Comparison of ENCODE assay signal across 21 cellular contexts in genomic region chr1:215748431-215748830, GRCh38.
"Had no signal": no experiment of that assay in that cellular context is flagged by ENCODE, and none has a peak within 500 bp of the region (broad histone marks: within the 10 kb centered on the region; RNA-seq: fewer than 3 reads in every experiment).

No MANE protein-coding gene starts in this region.

- H2AFZ ChIP-seq: hepatocyte, neural progenitor cell, parathyroid adenoma had no signal

- H3K27ac ChIP-seq: foreskin keratinocyte, gastroesophageal sphincter, heart left ventricle, hepatocyte, left lung, neural progenitor cell, parathyroid adenoma, right lobe of liver, thoracic aorta, tibial nerve, upper lobe of left lung had no signal

- H3K36me3 ChIP-seq: gastroesophageal sphincter, heart left ventricle, left lung, neural progenitor cell, right lobe of liver, thoracic aorta, tibial nerve, upper lobe of left lung had no signal

- H3K79me2 ChIP-seq: hepatocyte, parathyroid adenoma had no signal

- H3K4me2 ChIP-seq: hepatocyte, neural progenitor cell had no signal

- DNase-seq: cortex of kidney; effector CD4-positive, alpha-beta T cell; foreskin keratinocyte; heart left ventricle; left cardiac atrium; left lung; mesenchymal stem cell; mucosa of descending colon; naive B cell; right lobe of liver; stimulated activated CD4-positive, alpha-beta T cell treated with anti-CD3 and anti-CD28 coated beads, Interleukin-2, amount 100 ng/mL, for 24 hours; stimulated activated CD4-positive, alpha-beta T cell treated with anti-CD3 and anti-CD28 coated beads, Interleukin-4, amount 100 ng/mL, for 24 hours; upper lobe of left lung had no signal

- ATAC-seq: gastroesophageal sphincter; heart left ventricle; left cardiac atrium; left lung; mucosa of descending colon; natural killer cell treated with Interleukin-12 subunit alpha and Interleukin-12 subunit beta and Interleukin-15 and Interleukin-18, amount 100 ng/mL, for 72 hours; right lobe of liver; stimulated activated effector memory CD8-positive, alpha-beta T cell treated with anti-CD3 and anti-CD28 coated beads, Interleukin-12 subunit alpha, Interleukin-12 subunit beta, amount 100 ng/mL, for 72 hours had no signal

- H3K27me3 ChIP-seq: foreskin keratinocyte, gastroesophageal sphincter, heart left ventricle, hepatocyte, left lung, neural progenitor cell, right lobe of liver, tibial nerve, upper lobe of left lung had no signal

- H3K4me1 ChIP-seq: gastroesophageal sphincter, heart left ventricle, left lung, neural progenitor cell, parathyroid adenoma, right lobe of liver, tibial nerve, upper lobe of left lung had no signal

- H3K9ac ChIP-seq: neural progenitor cell, parathyroid adenoma had no signal

- H3K9me3 ChIP-seq: gastroesophageal sphincter, heart left ventricle, mucosa of descending colon, right lobe of liver, thoracic aorta, tibial nerve, upper lobe of left lung had no signal

- H3K4me3 ChIP-seq: gastroesophageal sphincter, heart left ventricle, hepatocyte, left lung, mucosa of descending colon, neural progenitor cell, right lobe of liver, thoracic aorta, tibial nerve, upper lobe of left lung had no signal
